Comparison of ENCODE assay signal across 15 cellular contexts in genomic region chr9:97880336-97880735, GRCh38. TPM values are rescaled to one million over a fixed set of nuclear protein-coding genes. Genes with fewer than 3 reads are reported as not detected.
DNase-seq lines count a peak whose midpoint lies in the region; TF ChIP-seq lines count a peak whose summit lies in the region.
"Had no signal": no experiment of that assay in that cellular context is flagged by ENCODE, and none has a peak within 500 bp of the region (broad histone marks: within the 10 kb centered on the region; RNA-seq: fewer than 3 reads in every experiment).

No MANE protein-coding gene starts in this region.

- H3K9me3 ChIP-seq in MG63 (no peaks in the 10 kb centered on the region), BE2C (no peaks in the 10 kb centered on the region)
- H3K9me3 ChIP-seq: BLaER1 had no signal

- DNase-seq in MG63 (peak; percentile 34), cardiac fibroblast (ENCODE audit: low read depth in 2 of 2) (peak; percentile 62 to 77), iris pigment epithelial cell (ENCODE audit: low read depth) (peak; percentile 21), T-helper 9 cell (no peak), BE2C (no peak), T-helper 2 cell (no peak), NCI-H1436 treated with DMSO at 0.1 percent for 48 hours (lab: John Stamatoyannopoulos, UW) (no peak)
- DNase-seq: CD8-positive, alpha-beta memory T cell; NCI-H1105 treated with DMSO at 0.1 percent for 48 hours; NCI-H2029 treated with DMSO at 0.1 percent for 48 hours; NCI-H526; OCI-M1 had no signal

- no peaks in the 10 kb centered on the region for H3K4me1 ChIP-seq in BE2C
- H3K4me1 ChIP-seq: BLaER1 had no signal

- H3K36me3 ChIP-seq in MG63 (no peaks in the 10 kb centered on the region), BE2C (no peaks in the 10 kb centered on the region)
- H3K36me3 ChIP-seq: BLaER1 had no signal

- no peak overlapping the region for H3K4me3 ChIP-seq in MG63
- no peak overlapping the region for H3K4me3 ChIP-seq in cardiac fibroblast (replicated peaks in 1 of 2; ENCODE audit: low read depth in 2 of 2, low read length in 2 of 2)
- no peak overlapping the region for H3K4me3 ChIP-seq in BE2C (ENCODE audit: low read depth, low read length)
- H3K4me3 ChIP-seq: BLaER1 had no signal

- TF ChIP-seq CTCF in cardiac fibroblast (IDR thresholded peaks at IDR 0.05; ENCODE audit: low read depth, low read length) (no peak), BE2C (IDR thresholded peaks at IDR 0.05; ENCODE audit: low read depth, low read length) (no peak)

- H3K27me3 ChIP-seq in MG63 (no peaks in the 10 kb centered on the region), BE2C (peaks cover 38% of the 10 kb centered on the region)
- H3K27me3 ChIP-seq: BLaER1 had no signal

RNA-seq across cellular contexts. Expression of gene FOXE1, which starts 27.3 kb away (rescaled TPM):
- not detected in 2 replicates for total RNA-seq in MG63 (2014; rRNA removed; shearing (Covaris generic); ENCODE audit: low replicate concordance)
- not detected for polyA plus RNA-seq in BE2C (2012; ENCODE audit: insufficient read depth, insufficient read length, low read depth)
- total RNA-seq: H1 had no signal
- polyA plus RNA-seq: CD8-positive, alpha-beta memory T cell had no signal

RNA-seq across cellular contexts. Expression of gene TRMO, which starts 42.0 kb away (rescaled TPM):
- 16.1 and 33.5 TPM in 2 replicates for total RNA-seq in MG63 (2014; rRNA removed; shearing (Covaris generic); ENCODE audit: low replicate concordance)
- polyA plus RNA-seq in BE2C (2012; ENCODE audit: insufficient read depth, insufficient read length, low read depth): 13.2 TPM

RNA-seq across cellular contexts. Expression of gene HEMGN, which starts 57.6 kb away (rescaled TPM):
- not detected in 2 replicates for total RNA-seq in MG63 (2014; rRNA removed; shearing (Covaris generic); ENCODE audit: low replicate concordance)
- polyA plus RNA-seq in BE2C (2012; ENCODE audit: insufficient read depth, insufficient read length, low read depth): not detected
- total RNA-seq: H1, SK-MEL-5 had no signal
- polyA plus RNA-seq: H1 had no signal

Comparison
In these comparisons a context has a peak if more than half of its experiments do, and no peak if none do; other contexts are left out.
1. DNase-seq: peak in MG63 (single experiment), cardiac fibroblast (2 of 2) and iris pigment epithelial cell (single experiment); none in T-helper 9 cell (single experiment), BE2C (single experiment), T-helper 2 cell (0 of 5) and NCI-H1436 treated with DMSO at 0.1 percent for 48 hours (single experiment).